In genomic region chr19:18253130-18253529, GRCh38 we compare ENCODE assay signal across 15 cellular contexts. TPM values are rescaled to one million over a fixed set of nuclear protein-coding genes. Genes with fewer than 3 reads are reported as not detected.
DNase-seq lines count a peak whose midpoint lies in the region; ATAC-seq and TF ChIP-seq lines count a peak whose summit lies in the region.
"Had no signal": no experiment of that assay in that cellular context is flagged by ENCODE, and none has a peak within 500 bp of the region (broad histone marks: within the 10 kb centered on the region; RNA-seq: fewer than 3 reads in every experiment).

No MANE protein-coding gene starts in this region.

- H3K27ac ChIP-seq in PC-9 (peak overlapping the region; percentile 98), duodenal mucosa (ENCODE audit: low read depth, low read length) (no peak overlapping the region), coronary artery (no peak overlapping the region)
- H3K27ac ChIP-seq: BLaER1, GM23248 had no signal

- H3F3A ChIP-seq in PC-9 (ENCODE audit: insufficient read depth, low read depth), result peaks cover 43% of the 10 kb centered on the region

- no peaks in the 10 kb centered on the region for H3K36me3 ChIP-seq in PC-9 (ENCODE audit: low read depth)
- H3K36me3 ChIP-seq in duodenal mucosa (ENCODE audit: control insufficient read depth in 1 of 2, insufficient read depth in 2 of 2, low read length in 2 of 2), result no peaks in the 10 kb centered on the region
- H3K36me3 ChIP-seq in mucosa of stomach (ENCODE audit: control insufficient read depth, insufficient read depth, low read length), result no peaks in the 10 kb centered on the region

- POLR2A ChIA-PET in PC-9 (lab: Charles Lee; ENCODE audit: unreplicated experiment), result interaction anchor here (0.6 to 0.9 kb wide), 3 partner anchors 29 to 76 kb away, joined by 4 to 8 read pairs (median 5); partner anchors contain the start of gene JUND

- no peaks in the 10 kb centered on the region for H3K9me2 ChIP-seq in PC-9 (ENCODE audit: insufficient read depth)

- peaks cover 39% of the 10 kb centered on the region for H3K4me1 ChIP-seq in PC-9 (replicated peaks; ENCODE audit: insufficient read depth)
- H3K4me1 ChIP-seq in duodenal mucosa (ENCODE audit: control insufficient read depth in 1 of 2, insufficient read depth in 2 of 2, low read length in 2 of 2), result peaks cover 13 to 17% of the 10 kb centered on the region in 2 donors
- H3K4me1 ChIP-seq in mucosa of stomach (ENCODE audit: control insufficient read depth, insufficient read depth, low read length), result peaks cover 32% of the 10 kb centered on the region

- TF ChIP-seq CTCF in CD14-positive monocyte (IDR thresholded peaks at IDR 0.05) (no peak), PC-9 (conservative IDR thresholded peaks at IDR 0.05) (no peak), coronary artery (IDR thresholded peaks at IDR 0.05) (no peak)

- H3K4me2 ChIP-seq in PC-9, result peak overlapping the region; percentile 87

- H3K9ac ChIP-seq in duodenal mucosa (ENCODE audit: low read depth in 1 of 2, low read length in 2 of 2) (peak overlapping the region in 1 of 2 donors; percentile 7), mucosa of stomach (ENCODE audit: low read length) (peak overlapping the region; percentile 80)
- H3K9ac ChIP-seq: BLaER1, GM23248 had no signal

- ATAC-seq in HG03521 (IDR thresholded peaks at IDR 0.05; ENCODE audit: unreplicated experiment), result no peak

- H3K9me3 ChIP-seq in PC-9 (ENCODE audit: insufficient read depth, low read depth) (no peaks in the 10 kb centered on the region), duodenal mucosa (ENCODE audit: control insufficient read depth in 1 of 2, low read length in 2 of 2) (no peaks in the 10 kb centered on the region), mucosa of stomach (ENCODE audit: control insufficient read depth, low read length) (no peaks in the 10 kb centered on the region)
- H3K9me3 ChIP-seq: BLaER1 had no signal

- no peaks in the 10 kb centered on the region for H3K9me3 Mint-ChIP-seq in CD14-positive monocyte
- H3K9me3 Mint-ChIP-seq: H9 had no signal

- 0 out of 2 replicates have a peak overlapping the region, but pooled peaks have one; percentile 3 for H2AFZ ChIP-seq in PC-9

- DNase-seq in CD14-positive monocyte (ENCODE audit: low spot score) (no peak), PC-9 (no peak), anterior cingulate cortex (lab: John Stamatoyannopoulos, UW) (no peak), NCI-H2196 (lab: John Stamatoyannopoulos, UW; ENCODE audit: unreplicated experiment) (no peak), coronary artery (ENCODE audit: low spot score) (no peak)
- DNase-seq: 8988T; CD4-positive, CD25-positive, alpha-beta regulatory T cell; DMS 273 treated with DMSO at 0.1 percent for 48 hours; H9 had no signal

- H3K4me3 Mint-ChIP-seq in CD14-positive monocyte, result peak overlapping the region in 1 of 2 donors; percentile 39
- H3K4me3 Mint-ChIP-seq: CD4-positive, CD25-positive, alpha-beta regulatory T cell; H9 had no signal

- peaks cover 21% of the 10 kb centered on the region for H3K4me1 Mint-ChIP-seq in CD14-positive monocyte

- H3K4me3 ChIP-seq in PC-9, result peak overlapping the region; percentile 23; the same call in 1 of the 2 replicates
- H3K4me3 ChIP-seq in duodenal mucosa (ENCODE audit: low read depth in 1 of 2, low read length in 2 of 2), result peak overlapping the region; percentile 6 to 57
- H3K4me3 ChIP-seq in mucosa of stomach (ENCODE audit: low read length), result no peak overlapping the region
- no peak overlapping the region for H3K4me3 ChIP-seq in coronary artery
- H3K4me3 ChIP-seq: BLaER1, GM12878, GM23248 had no signal

- H3K27me3 ChIP-seq in PC-9 (ENCODE audit: insufficient read depth, low read depth) (no peaks in the 10 kb centered on the region), duodenal mucosa (ENCODE audit: control insufficient read depth in 1 of 2, insufficient read depth in 2 of 2, low read length in 2 of 2) (no peaks in the 10 kb centered on the region), mucosa of stomach (ENCODE audit: control insufficient read depth, insufficient read depth, low read length) (no peaks in the 10 kb centered on the region)
- H3K27me3 ChIP-seq: BLaER1 had no signal

- CTCF ChIA-PET in PC-9 (lab: Charles Lee), result interaction anchor here (0.6 to 2.9 kb wide), 10 partner anchors 9 to 136 kb away, joined by 3 to 13 read pairs (median 4); partner anchors contain the start of genes IFI30 and MPV17L2

- no peaks in the 10 kb centered on the region for H3K79me2 ChIP-seq in PC-9 (ENCODE audit: low read depth)

- H4K20me1 ChIP-seq in PC-9 (ENCODE audit: insufficient read depth), result no peaks in the 10 kb centered on the region

- no peaks in the 10 kb centered on the region for H3K36me3 Mint-ChIP-seq in CD14-positive monocyte
- H3K36me3 Mint-ChIP-seq: CD4-positive, CD25-positive, alpha-beta regulatory T cell had no signal

- H3K27ac Mint-ChIP-seq in CD14-positive monocyte, result peak overlapping the region in 4 of 7 donors; percentile 14 to 89 (median 57)
- H3K27ac Mint-ChIP-seq: CD4-positive, CD25-positive, alpha-beta regulatory T cell had no signal

- BruUV-seq in PC-9 (replicated peaks; lab: Mats Ljungman, UMichigan), result no TSS peak

- intact Hi-C loops in CD14-positive monocyte (cut with micrococcal nuclease), result loop anchor here (2.0 to 10.0 kb wide), 5 partner anchors 140 to 241 kb away; no protein-coding TSS in a partner anchor
- intact Hi-C loops in PC-9 (cut with micrococcal nuclease; ENCODE audit: unreplicated experiment), result loop anchor here (2.0 to 10.0 kb wide), 3 partner anchors 61 to 162 kb away; partner anchors contain the start of genes MPV17L2 and SSBP4

- H3K27me3 Mint-ChIP-seq in CD14-positive monocyte (ENCODE audit: low read depth in 3 of 3), result peaks cover 5 to 27% (median 10%) of the 10 kb centered on the region in 3 donors

RNA-seq across cellular contexts. Expression of gene IQCN, which starts 21.1 kb away (rescaled TPM):
- not detected for polyA plus RNA-seq in CD14-positive monocyte
- 5.6 and 7.3 TPM in 2 replicates for total RNA-seq in PC-9 (2021)

RNA-seq across cellular contexts. Expression of gene PDE4C, which starts 26.9 kb away (rescaled TPM):
- polyA plus RNA-seq in CD14-positive monocyte, result not detected
- total RNA-seq in PC-9 (2021), result 2.2 and 3.8 TPM in 2 replicates
- total RNA-seq: CD4-positive, CD25-positive, alpha-beta regulatory T cell had no signal
- polyA plus RNA-seq: CD4-positive, CD25-positive, alpha-beta regulatory T cell had no signal

RNA-seq across cellular contexts. Expression of gene JUND, which starts 28.3 kb away (rescaled TPM):
- polyA plus RNA-seq in CD14-positive monocyte, result 10 to 100 TPM; 22.5 to 86.9 TPM
- 115 and 150 TPM in 2 replicates for total RNA-seq in PC-9 (2021)

RNA-seq across cellular contexts. Expression of gene RAB3A, which starts 49.3 kb away (rescaled TPM):
- under 1 TPM; 0.55 to 0.56 TPM for polyA plus RNA-seq in CD14-positive monocyte
- 4.0 and 4.1 TPM in 2 replicates for total RNA-seq in PC-9 (2021)

Comparison
In these comparisons a context has a peak if more than half of its experiments do, and no peak if none do; other contexts are left out.
1. H3K4me3 ChIP-seq: peak in PC-9 (single experiment) and duodenal mucosa (2 of 2); none in mucosa of stomach (single experiment) and coronary artery (single experiment).